18 cellular contexts compared by ENCODE assay signal in genomic region chr18:50610349-50610748, GRCh38.
DNase-seq lines count a peak whose midpoint lies in the region; ATAC-seq and TF ChIP-seq lines count a peak whose summit lies in the region.
"Had no signal": no experiment of that assay in that cellular context is flagged by ENCODE, and none has a peak within 500 bp of the region (broad histone marks: within the 10 kb centered on the region; RNA-seq: fewer than 3 reads in every experiment).

No MANE protein-coding gene starts in this region.

- DNase-seq in HL-60 (ENCODE audit: low read depth in 1 of 2, low spot score in 1 of 2) (no peak), RPMI8226 (peak; percentile 18), substantia nigra (lab: John Stamatoyannopoulos, UW) (no peak)
- no peak for DNase-seq in stimulated activated CD4-positive, alpha-beta T cell treated with anti-CD3 and anti-CD28 coated beads, Interleukin-12 subunit alpha, Interleukin-12 subunit beta, amount 100 ng/mL, for 4 hours
- DNase-seq: activated CD4-positive, alpha-beta T cell treated with anti-CD3 and anti-CD28 coated beads, Interleukin-2, amount 50 U/mL, for 1 hour; activated T-cell treated with anti-CD3 and anti-CD28 coated beads, Interleukin-2, amount 50 U/mL, for 24 hours; DMS79 treated with DMSO at 0.1 percent for 48 hours; left cardiac atrium; midbrain; NCI-H2029 treated with DMSO at 0.1 percent for 48 hours; sigmoid colon; stimulated activated CD4-positive, alpha-beta T cell treated with anti-CD3 and anti-CD28 coated beads, Interleukin-2, amount 100 ng/mL, for 48 hours; thyroid gland had no signal

- peak; percentile 53 for TF ChIP-seq CTCF in GM12872 (IDR thresholded peaks at IDR 0.05; ENCODE audit: insufficient read depth, low read depth, low read length)
- peak; percentile 19 for TF ChIP-seq CTCF in HL-60 (IDR thresholded peaks at IDR 0.05; ENCODE audit: insufficient read depth, low read length)
- no peak for TF ChIP-seq CTCF in parathyroid adenoma (IDR thresholded peaks at IDR 0.05)

- no peak overlapping the region for H3K4me2 ChIP-seq in parathyroid adenoma (ENCODE audit: low read length)

- no peaks in the 10 kb centered on the region for H3K36me3 ChIP-seq in parathyroid adenoma (ENCODE audit: control insufficient read depth, insufficient read depth, low read length)
- H3K36me3 ChIP-seq: neutrophil, sigmoid colon, thyroid gland had no signal

- peaks cover 11% of the 10 kb centered on the region for H3K4me1 ChIP-seq in parathyroid adenoma
- H3K4me1 ChIP-seq: sigmoid colon, thyroid gland had no signal

- H3K9ac ChIP-seq in parathyroid adenoma: no peak overlapping the region

- H3K9me3 ChIP-seq in parathyroid adenoma (ENCODE audit: control insufficient read depth, low read length): no peaks in the 10 kb centered on the region
- H3K9me3 ChIP-seq: neutrophil, thyroid gland had no signal

- peaks cover 3% of the 10 kb centered on the region for H3K79me2 ChIP-seq in parathyroid adenoma

- H2AFZ ChIP-seq in parathyroid adenoma: no peak overlapping the region

- no peak overlapping the region for H3K4me3 ChIP-seq in HL-60 (replicated peaks; ENCODE audit: insufficient read depth, low read length)
- no peak overlapping the region for H3K4me3 ChIP-seq in parathyroid adenoma (ENCODE audit: low read depth, low read length)
- H3K4me3 ChIP-seq: sigmoid colon, thyroid gland had no signal

- H3K27me3 ChIP-seq in HL-60 (ENCODE audit: insufficient read depth, poor library complexity, severe bottlenecking) (no peaks in the 10 kb centered on the region), parathyroid adenoma (ENCODE audit: control insufficient read depth, insufficient read depth, low read length) (no peaks in the 10 kb centered on the region)
- H3K27me3 ChIP-seq: neutrophil, sigmoid colon, thyroid gland had no signal

- no peak overlapping the region for H3K27ac ChIP-seq in HL-60 (replicated peaks)
- peak overlapping the region; percentile 80 for H3K27ac ChIP-seq in parathyroid adenoma
- no peak overlapping the region for H3K27ac ChIP-seq in substantia nigra (ENCODE audit: low read depth, low read length, poor library complexity, severe bottlenecking)
- H3K27ac ChIP-seq: neutrophil, sigmoid colon, thyroid gland had no signal

- no peak for ATAC-seq in HG03139 (IDR thresholded peaks at IDR 0.05; ENCODE audit: unreplicated experiment)
- ATAC-seq: activated naive CD4-positive, alpha-beta T cell treated with anti-CD3 and anti-CD28 coated beads, Interleukin-2, amount 50 U/mL, for 72 hours; left cardiac atrium had no signal
